In genomic region chr18:7221424-7222155, GRCh38 we compare ENCODE assay signal across 10 cellular contexts. TPM values are rescaled to one million over a fixed set of nuclear protein-coding genes. Genes with fewer than 3 reads are reported as not detected.
DNase-seq lines count a peak whose midpoint lies in the region; ATAC-seq and TF ChIP-seq lines count a peak whose summit lies in the region.
"Had no signal": no experiment of that assay in that cellular context is flagged by ENCODE, and none has a peak within 500 bp of the region (broad histone marks: within the 10 kb centered on the region; RNA-seq: fewer than 3 reads in every experiment).

No MANE protein-coding gene starts in this region.

- WGBS in psoas muscle, 3 donors: 36 to 59% (median 48%) methylated on average over 5 of the region's 5 CpGs

- H3K9me3 Mint-ChIP-seq in activated CD4-positive, alpha-beta T cell treated with anti-CD3 and anti-CD28 coated beads for 36 hours (ENCODE audit: low read depth): no peaks in the 10 kb centered on the region
- H3K9me3 Mint-ChIP-seq: activated naive CD4-positive, alpha-beta T cell treated with anti-CD3 and anti-CD28 coated beads, Interleukin-2, amount 50 U/mL, for 72 hours had no signal

- no peaks in the 10 kb centered on the region for H3K9me3 ChIP-seq in psoas muscle

- TF ChIP-seq POLR2A in NB4 (IDR thresholded peaks at IDR 0.05; ENCODE audit: extremely low read depth, insufficient read length): no peak

- H3K27me3 Mint-ChIP-seq in activated CD4-positive, alpha-beta T cell treated with anti-CD3 and anti-CD28 coated beads for 36 hours: peaks cover 5% of the 10 kb centered on the region

- no peak overlapping the region for H3K4me3 ChIP-seq in NB4 (ENCODE audit: low read depth, low read length)
- H3K4me3 ChIP-seq in fibroblast of pulmonary artery (replicated peaks; ENCODE audit: low read depth, low read length): no peak overlapping the region
- H3K4me3 ChIP-seq in psoas muscle: no peak overlapping the region

- H3K36me3 Mint-ChIP-seq in activated CD4-positive, alpha-beta T cell treated with anti-CD3 and anti-CD28 coated beads for 36 hours (ENCODE audit: low read depth): no peaks in the 10 kb centered on the region
- H3K36me3 Mint-ChIP-seq: activated naive CD4-positive, alpha-beta T cell treated with anti-CD3 and anti-CD28 coated beads, Interleukin-2, amount 50 U/mL, for 72 hours; CD4-positive, alpha-beta memory T cell had no signal

- H3K36me3 ChIP-seq in psoas muscle (ENCODE audit: insufficient read depth in 1 of 2, low read depth in 1 of 2): no peaks in the 10 kb centered on the region

- peaks cover 9% of the 10 kb centered on the region for H3K4me1 ChIP-seq in psoas muscle

- H3K4me3 Mint-ChIP-seq in activated CD4-positive, alpha-beta T cell treated with anti-CD3 and anti-CD28 coated beads for 36 hours: no peak overlapping the region

- peak; percentile 79 for TF ChIP-seq CTCF in NB4 (IDR thresholded peaks at IDR 0.05; ENCODE audit: low read depth, low read length)
- TF ChIP-seq CTCF in fibroblast of pulmonary artery (IDR thresholded peaks at IDR 0.05; ENCODE audit: low read length, missing control alignments): peak; percentile 97
- TF ChIP-seq CTCF in psoas muscle (IDR thresholded peaks at IDR 0.05): peak; percentile 81

- no peak for ATAC-seq in activated CD4-positive, alpha-beta T cell treated with anti-CD3 and anti-CD28 coated beads for 36 hours
- ATAC-seq in psoas muscle (peak; percentile 86 to 99 (median 96)), HG03045 (IDR thresholded peaks at IDR 0.05; ENCODE audit: unreplicated experiment) (no peak)
- ATAC-seq: activated naive CD4-positive, alpha-beta T cell treated with anti-CD3 and anti-CD28 coated beads, Interleukin-2, amount 50 U/mL, for 72 hours had no signal

- H3K27ac ChIP-seq in psoas muscle: no peak overlapping the region

- DNase-seq in activated CD4-positive, alpha-beta T cell treated with anti-CD3 and anti-CD28 coated beads for 36 hours: peak; percentile 39
- no peak for DNase-seq in activated CD4-positive, alpha-beta T cell treated with anti-CD3 and anti-CD28 coated beads for 4 hours
- DNase-seq in NB4 (ENCODE audit: low read depth): peak; percentile 63
- peak; percentile 51 for DNase-seq in SHP77 treated with DMSO at 0.1 percent for 48 hours (lab: John Stamatoyannopoulos, UW)
- DNase-seq in fibroblast of pulmonary artery (ENCODE audit: low read depth): peak; percentile 86
- peak in 1 of 2 donors; percentile 55 for DNase-seq in psoas muscle
- DNase-seq in activated CD4-positive, CD25-positive, alpha-beta regulatory T cell treated with anti-CD3 and anti-CD28 coated beads, Interleukin-2, amount 50 U/mL, for 72 hours: no peak

- H3K27ac Mint-ChIP-seq in activated CD4-positive, alpha-beta T cell treated with anti-CD3 and anti-CD28 coated beads for 36 hours: no peak overlapping the region
- H3K27ac Mint-ChIP-seq: activated naive CD4-positive, alpha-beta T cell treated with anti-CD3 and anti-CD28 coated beads, Interleukin-2, amount 50 U/mL, for 72 hours; CD4-positive, alpha-beta memory T cell had no signal

- CTCF ChIA-PET in activated CD4-positive, alpha-beta T cell treated with anti-CD3 and anti-CD28 coated beads for 36 hours (lab: Charles Lee): interaction anchor here (0.7 kb wide), 1 partner anchor 10 kb away, joined by 3 read pairs; no protein-coding TSS in a partner anchor

- POLR2A ChIA-PET in activated CD4-positive, alpha-beta T cell treated with anti-CD3 and anti-CD28 coated beads for 36 hours (lab: Charles Lee): no interaction called here

- intact Hi-C loops in activated CD4-positive, alpha-beta T cell treated with anti-CD3 and anti-CD28 coated beads for 36 hours (cut with DNase I, micrococcal nuclease): loop anchor here in 1 of 2 experiments (1.0 to 2.0 kb wide), 2 partner anchors 345 to 1167 kb away; no protein-coding TSS in a partner anchor
- intact Hi-C loops in psoas muscle (cut with DNase I): loop anchor here (5.0 to 10.0 kb wide), 4 partner anchors 36 to 346 kb away; partner anchors contain the start of gene PTPRM (in 2 of the 2)

- no peaks in the 10 kb centered on the region for H3K4me1 Mint-ChIP-seq in activated CD4-positive, alpha-beta T cell treated with anti-CD3 and anti-CD28 coated beads for 36 hours
- H3K4me1 Mint-ChIP-seq: CD4-positive, alpha-beta memory T cell had no signal

- no peaks in the 10 kb centered on the region for H3K27me3 ChIP-seq in psoas muscle (ENCODE audit: insufficient read depth in 3 of 3, low read length in 2 of 3)

RNA-seq across cellular contexts. Expression of gene LRRC30, which starts 9.3 kb away (rescaled TPM):
- not detected for total RNA-seq in activated CD4-positive, alpha-beta T cell treated with anti-CD3 and anti-CD28 coated beads for 36 hours
- 10 to 100 TPM in 1 of 4 donors, 1 to 10 TPM in 3; 1.4 to 11.2 (median 4.9) TPM for total RNA-seq in psoas muscle
- 10 to 100 TPM in 1 of 3 donors, 1 to 10 TPM in 1, not detected in 1; 5.6 to 21.7 TPM for polyA plus RNA-seq in psoas muscle
- total RNA-seq: activated naive CD4-positive, alpha-beta T cell treated with anti-CD3 and anti-CD28 coated beads, Interleukin-2, amount 50 U/mL, for 72 hours; CD4-positive, alpha-beta memory T cell had no signal
- polyA plus RNA-seq: CD4-positive, alpha-beta memory T cell had no signal

Comparison
In these comparisons a context has a peak if more than half of its experiments do, and no peak if none do; other contexts are left out.
1. DNase-seq: peak in activated CD4-positive, alpha-beta T cell treated with anti-CD3 and anti-CD28 coated beads for 36 hours (single experiment), NB4 (single experiment), SHP77 treated with DMSO at 0.1 percent for 48 hours (single experiment) and fibroblast of pulmonary artery (single experiment); none in activated CD4-positive, alpha-beta T cell treated with anti-CD3 and anti-CD28 coated beads for 4 hours (0 of 2) and activated CD4-positive, CD25-positive, alpha-beta regulatory T cell treated with anti-CD3 and anti-CD28 coated beads, Interleukin-2, amount 50 U/mL, for 72 hours (single experiment).
2. ATAC-seq: peak in psoas muscle (4 of 4); none in activated CD4-positive, alpha-beta T cell treated with anti-CD3 and anti-CD28 coated beads for 36 hours (single experiment) and HG03045 (single experiment).
3. Peak in every context shown above with its lines, with median percentiles within 50 percentile points of each other: CTCF ChIP-seq.